ENCODE assay signal across 2 cellular contexts in genomic region chr3:40290396-40290795, GRCh38.
TF ChIP-seq lines count a peak whose summit lies in the region.

No MANE protein-coding gene starts in this region.

TF ChIP-seq in GM12878, 131 proteins besides CTCF, POLR2A, EP300 and RAD21:
- TF ChIP-seq, protein P1, sequence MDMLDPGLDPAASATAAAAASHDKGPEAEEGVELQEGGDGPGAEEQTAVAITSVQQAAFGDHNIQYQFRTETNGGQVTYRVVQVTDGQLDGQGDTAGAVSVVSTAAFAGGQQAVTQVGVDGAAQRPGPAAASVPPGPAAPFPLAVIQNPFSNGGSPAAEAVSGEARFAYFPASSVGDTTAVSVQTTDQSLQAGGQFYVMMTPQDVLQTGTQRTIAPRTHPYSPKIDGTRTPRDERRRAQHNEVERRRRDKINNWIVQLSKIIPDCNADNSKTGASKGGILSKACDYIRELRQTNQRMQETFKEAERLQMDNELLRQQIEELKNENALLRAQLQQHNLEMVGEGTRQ (IDR thresholded peaks at IDR 0.05; ENCODE audit: borderline replicate concordance, low read depth, low read length): no peak

TF ChIP-seq in HepG2, 621 proteins besides CTCF, POLR2A, EP300 and RAD21:
- TF ChIP-seq, protein P2, sequence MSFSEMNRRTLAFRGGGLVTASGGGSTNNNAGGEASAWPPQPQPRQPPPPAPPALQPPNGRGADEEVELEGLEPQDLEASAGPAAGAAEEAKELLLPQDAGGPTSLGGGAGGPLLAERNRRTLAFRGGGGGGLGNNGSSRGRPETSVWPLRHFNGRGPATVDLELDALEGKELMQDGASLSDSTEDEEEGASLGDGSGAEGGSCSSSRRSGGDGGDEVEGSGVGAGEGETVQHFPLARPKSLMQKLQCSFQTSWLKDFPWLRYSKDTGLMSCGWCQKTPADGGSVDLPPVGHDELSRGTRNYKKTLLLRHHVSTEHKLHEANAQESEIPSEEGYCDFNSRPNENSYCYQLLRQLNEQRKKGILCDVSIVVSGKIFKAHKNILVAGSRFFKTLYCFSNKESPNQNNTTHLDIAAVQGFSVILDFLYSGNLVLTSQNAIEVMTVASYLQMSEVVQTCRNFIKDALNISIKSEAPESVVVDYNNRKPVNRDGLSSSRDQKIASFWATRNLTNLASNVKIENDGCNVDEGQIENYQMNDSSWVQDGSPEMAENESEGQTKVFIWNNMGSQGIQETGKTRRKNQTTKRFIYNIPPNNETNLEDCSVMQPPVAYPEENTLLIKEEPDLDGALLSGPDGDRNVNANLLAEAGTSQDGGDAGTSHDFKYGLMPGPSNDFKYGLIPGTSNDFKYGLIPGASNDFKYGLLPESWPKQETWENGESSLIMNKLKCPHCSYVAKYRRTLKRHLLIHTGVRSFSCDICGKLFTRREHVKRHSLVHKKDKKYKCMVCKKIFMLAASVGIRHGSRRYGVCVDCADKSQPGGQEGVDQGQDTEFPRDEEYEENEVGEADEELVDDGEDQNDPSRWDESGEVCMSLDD (CRISPR knock-in tag; IDR thresholded peaks at IDR 0.05; ENCODE audit: borderline replicate concordance): no peak
- peak; percentile 81 for TF ChIP-seq ZNF7 (CRISPR knock-in tag; IDR thresholded peaks at IDR 0.05)
TF ChIP-seq in HepG2: peak in this region for 1.
